Comparison of ENCODE assay signal across 14 cellular contexts in the genomic region with DNA sequence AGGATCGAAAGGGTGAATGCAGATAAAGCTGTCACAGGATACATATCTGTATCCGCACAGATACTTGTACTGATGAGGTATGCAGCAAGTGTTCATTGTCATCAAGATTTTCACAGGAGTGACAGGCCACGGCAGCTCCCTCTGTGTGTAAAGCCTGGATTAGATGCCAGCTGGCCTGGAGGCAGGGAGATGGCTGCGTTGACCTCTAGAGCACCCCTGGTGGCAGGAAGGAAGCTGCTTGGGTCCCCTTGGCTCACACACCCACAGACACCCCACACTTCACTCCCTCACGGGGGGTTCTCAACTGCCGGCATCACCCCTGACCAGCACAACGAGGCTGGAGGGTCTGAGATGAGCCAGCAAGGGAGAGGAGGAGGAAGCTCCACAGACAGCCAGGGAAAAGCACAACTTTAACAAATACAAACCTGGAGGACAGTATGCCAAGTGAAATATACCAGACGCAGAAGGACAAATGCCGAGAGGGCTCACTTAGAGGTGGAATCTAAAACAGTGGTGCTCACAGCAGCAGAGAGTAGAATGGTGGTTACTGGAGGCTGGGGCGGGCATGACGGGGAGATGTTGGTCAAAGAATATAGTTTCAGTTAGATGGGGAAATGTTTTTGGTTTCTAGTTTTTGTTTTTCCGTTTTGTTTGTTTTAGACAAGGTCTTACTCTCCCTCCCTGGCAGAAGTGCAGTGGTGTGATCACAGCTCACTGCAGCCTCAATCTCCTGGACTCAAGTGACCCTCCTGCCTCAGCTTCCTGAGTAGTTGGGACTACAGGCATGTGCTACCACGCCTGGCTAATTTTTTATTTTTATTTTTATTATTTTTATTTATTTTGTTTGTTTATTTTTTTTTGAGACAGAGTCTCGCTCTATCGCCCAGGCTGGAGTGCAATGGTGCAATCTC. TPM values are rescaled to one million over a fixed set of nuclear protein-coding genes. Genes with fewer than 3 reads are reported as not detected.
DNase-seq lines count a peak whose midpoint lies in the region; ATAC-seq and TF ChIP-seq lines count a peak whose summit lies in the region.
"Had no signal": no experiment of that assay in that cellular context is flagged by ENCODE, and none has a peak within 500 bp of the region (broad histone marks: within the 10 kb centered on the region; RNA-seq: fewer than 3 reads in every experiment).

No MANE protein-coding gene starts in this region.

- ATAC-seq in SK-N-SH treated with all-trans-retinoic acid at 6 μM for 48 hours (peak; percentile 83), left ventricle myocardium superior (peak; percentile 62), GM18867 (IDR thresholded peaks at IDR 0.05; ENCODE audit: unreplicated experiment) (no peak), GM21515 (IDR thresholded peaks at IDR 0.05; ENCODE audit: unreplicated experiment) (no peak)
- no peak for ATAC-seq in effector memory CD8-positive, alpha-beta T cell (replicated peaks)
- ATAC-seq: stimulated activated naive CD8-positive, alpha-beta T cell treated with anti-CD3 and anti-CD28 coated beads, Interleukin-15, amount 100 ng/mL, for 72 hours had no signal

- no peaks in the 10 kb centered on the region for H4K20me1 ChIP-seq in GM23248 (ENCODE audit: insufficient read depth)

- H3K36me3 ChIP-seq in GM23248 (ENCODE audit: low read depth) = no peaks in the 10 kb centered on the region

- peak; percentile 16; the same call in 1 of the 2 replicates for TF ChIP-seq CTCF in 22Rv1 (IDR thresholded peaks at IDR 0.05)

- WGBS in GM23248 (ENCODE audit: low coverage in 1 of 2, low lambda C conversion rate in 2 of 2, missing lambda C conversion rate in 2 of 2), 2 experiments = 81 to 82% methylated on average over 15 of the region's 15 CpGs

- no peaks in the 10 kb centered on the region for H3K27me3 ChIP-seq in GM23248 (replicated peaks; ENCODE audit: insufficient read depth)

- H3K27ac ChIP-seq in 22Rv1 (no peak overlapping the region), GM23248 (no peak overlapping the region)
- H3K27ac ChIP-seq: skin epidermis had no signal

- H3K79me2 ChIP-seq in GM23248 (ENCODE audit: insufficient read depth) = no peaks in the 10 kb centered on the region

- in situ Hi-C loops in GM23248 (cut with MboI) = no loop called here

- H3K4me1 Mint-ChIP-seq in effector memory CD8-positive, alpha-beta T cell (ENCODE audit: low read depth in 2 of 2) = no peaks in the 10 kb centered on the region
- H3K4me1 Mint-ChIP-seq: stimulated activated naive CD8-positive, alpha-beta T cell treated with anti-CD3 and anti-CD28 coated beads, Interleukin-15, amount 100 ng/mL, for 72 hours had no signal

- no peak overlapping the region for H2AFZ ChIP-seq in GM23248

- H3K4me3 ChIP-seq in GM23248 = no peak overlapping the region
- H3K4me3 ChIP-seq: skin epidermis had no signal

- peaks cover 0 to 42% of the 10 kb centered on the region in 2 donors for H3K27me3 Mint-ChIP-seq in effector memory CD8-positive, alpha-beta T cell

- H3K9me2 ChIP-seq in GM23248 (ENCODE audit: insufficient read depth) = no peaks in the 10 kb centered on the region

- H3K9me3 ChIP-seq in GM23248 (ENCODE audit: low read depth) = no peaks in the 10 kb centered on the region

- H3F3A ChIP-seq in GM23248 (ENCODE audit: insufficient read depth) = no peaks in the 10 kb centered on the region

- peaks cover 3% of the 10 kb centered on the region for H3K36me3 Mint-ChIP-seq in effector memory CD8-positive, alpha-beta T cell (ENCODE audit: insufficient read depth)

- no peak overlapping the region for H3K4me3 Mint-ChIP-seq in effector memory CD8-positive, alpha-beta T cell
- H3K4me3 Mint-ChIP-seq: stimulated activated naive CD8-positive, alpha-beta T cell treated with anti-CD3 and anti-CD28 coated beads, Interleukin-15, amount 100 ng/mL, for 72 hours had no signal

- H3K9ac ChIP-seq in GM23248 = no peak overlapping the region

- intact Hi-C loops in left ventricle myocardium superior (cut with micrococcal nuclease) = no loop called here

- H3K27ac Mint-ChIP-seq in effector memory CD8-positive, alpha-beta T cell = no peak overlapping the region

- H3K4me2 ChIP-seq in GM23248 (ENCODE audit: unreplicated experiment) = no peak overlapping the region

- DNase-seq in GM23248 (peak; percentile 10), left ventricle myocardium superior (no peak), superior temporal gyrus (ENCODE audit: extremely low spot score) (no peak)
- DNase-seq in effector memory CD8-positive, alpha-beta T cell = no peak
- DNase-seq: activated CD4-positive, alpha-beta T cell treated with anti-CD3 and anti-CD28 coated beads for 48 hours; C1 segment of cervical spinal cord; central memory CD4-positive, alpha-beta T cell; NCI-H345; stimulated activated naive CD8-positive, alpha-beta T cell treated with anti-CD3 and anti-CD28 coated beads, Interleukin-15, amount 100 ng/mL, for 72 hours had no signal

- no peaks in the 10 kb centered on the region for H3K4me1 ChIP-seq in GM23248 (ENCODE audit: insufficient read depth)

- H3K9me3 Mint-ChIP-seq in effector memory CD8-positive, alpha-beta T cell = no peaks in the 10 kb centered on the region
- H3K9me3 Mint-ChIP-seq: stimulated activated naive CD8-positive, alpha-beta T cell treated with anti-CD3 and anti-CD28 coated beads, Interleukin-15, amount 100 ng/mL, for 72 hours had no signal

TF ChIP-seq in SK-N-SH treated with all-trans-retinoic acid at 6 μM for 48 hours, 23 proteins besides CTCF, POLR2A, EP300 and RAD21 (continues in another document):
- TF ChIP-seq SNAI2 (CRISPR knock-in tag; IDR thresholded peaks at IDR 0.05) (no peak), ZNF70 (CRISPR knock-in tag; IDR thresholded peaks at IDR 0.05) (no peak), ESRRG (CRISPR knock-in tag; IDR thresholded peaks at IDR 0.05) (no peak), ZC3H10 (CRISPR knock-in tag; IDR thresholded peaks at IDR 0.05) (no peak), ZFP3 (CRISPR knock-in tag; IDR thresholded peaks at IDR 0.05) (no peak), GLIS3 (CRISPR knock-in tag; IDR thresholded peaks at IDR 0.05) (no peak), ARNTL (CRISPR knock-in tag; IDR thresholded peaks at IDR 0.05; ENCODE audit: borderline replicate concordance, low read depth) (no peak), PATZ1 (CRISPR knock-in tag; IDR thresholded peaks at IDR 0.05; ENCODE audit: borderline replicate concordance) (no peak), ZFP30 (CRISPR knock-in tag; IDR thresholded peaks at IDR 0.05) (no peak), BACH2 (CRISPR knock-in tag; IDR thresholded peaks at IDR 0.05; ENCODE audit: borderline replicate concordance) (no peak), RARB (CRISPR knock-in tag; IDR thresholded peaks at IDR 0.05) (no peak), POU6F1 (CRISPR knock-in tag; IDR thresholded peaks at IDR 0.05; ENCODE audit: borderline replicate concordance, low read depth) (no peak)
- TF ChIP-seq, protein P1, sequence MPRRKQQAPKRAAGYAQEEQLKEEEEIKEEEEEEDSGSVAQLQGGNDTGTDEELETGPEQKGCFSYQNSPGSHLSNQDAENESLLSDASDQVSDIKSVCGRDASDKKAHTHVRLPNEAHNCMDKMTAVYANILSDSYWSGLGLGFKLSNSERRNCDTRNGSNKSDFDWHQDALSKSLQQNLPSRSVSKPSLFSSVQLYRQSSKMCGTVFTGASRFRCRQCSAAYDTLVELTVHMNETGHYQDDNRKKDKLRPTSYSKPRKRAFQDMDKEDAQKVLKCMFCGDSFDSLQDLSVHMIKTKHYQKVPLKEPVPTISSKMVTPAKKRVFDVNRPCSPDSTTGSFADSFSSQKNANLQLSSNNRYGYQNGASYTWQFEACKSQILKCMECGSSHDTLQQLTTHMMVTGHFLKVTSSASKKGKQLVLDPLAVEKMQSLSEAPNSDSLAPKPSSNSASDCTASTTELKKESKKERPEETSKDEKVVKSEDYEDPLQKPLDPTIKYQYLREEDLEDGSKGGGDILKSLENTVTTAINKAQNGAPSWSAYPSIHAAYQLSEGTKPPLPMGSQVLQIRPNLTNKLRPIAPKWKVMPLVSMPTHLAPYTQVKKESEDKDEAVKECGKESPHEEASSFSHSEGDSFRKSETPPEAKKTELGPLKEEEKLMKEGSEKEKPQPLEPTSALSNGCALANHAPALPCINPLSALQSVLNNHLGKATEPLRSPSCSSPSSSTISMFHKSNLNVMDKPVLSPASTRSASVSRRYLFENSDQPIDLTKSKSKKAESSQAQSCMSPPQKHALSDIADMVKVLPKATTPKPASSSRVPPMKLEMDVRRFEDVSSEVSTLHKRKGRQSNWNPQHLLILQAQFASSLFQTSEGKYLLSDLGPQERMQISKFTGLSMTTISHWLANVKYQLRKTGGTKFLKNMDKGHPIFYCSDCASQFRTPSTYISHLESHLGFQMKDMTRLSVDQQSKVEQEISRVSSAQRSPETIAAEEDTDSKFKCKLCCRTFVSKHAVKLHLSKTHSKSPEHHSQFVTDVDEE (CRISPR knock-in tag; IDR thresholded peaks at IDR 0.05) = no peak

RNA-seq across cellular contexts. Expression of gene TEAD4, which starts 45.7 kb away (rescaled TPM):
- total RNA-seq in GM23248 (2014; rRNA removed; shearing (Covaris generic)) = 13.6 and 14.8 TPM in 2 replicates
- 13.2 and 13.8 TPM in 2 replicates for polyA plus RNA-seq in GM23248 (2016; fragmentation: Nextera tagmentation; extraction: Ambion mirVana)
- 11.6 TPM for total RNA-seq in left ventricle myocardium superior

Comparison
In these comparisons a context has a peak if more than half of its experiments do, and no peak if none do; other contexts are left out.
1. ATAC-seq: peak in SK-N-SH treated with all-trans-retinoic acid at 6 μM for 48 hours (single experiment) and left ventricle myocardium superior (single experiment); none in GM18867 (single experiment), effector memory CD8-positive, alpha-beta T cell (single experiment) and GM21515 (single experiment).